8 cellular contexts compared by ENCODE assay signal in the genomic region with DNA sequence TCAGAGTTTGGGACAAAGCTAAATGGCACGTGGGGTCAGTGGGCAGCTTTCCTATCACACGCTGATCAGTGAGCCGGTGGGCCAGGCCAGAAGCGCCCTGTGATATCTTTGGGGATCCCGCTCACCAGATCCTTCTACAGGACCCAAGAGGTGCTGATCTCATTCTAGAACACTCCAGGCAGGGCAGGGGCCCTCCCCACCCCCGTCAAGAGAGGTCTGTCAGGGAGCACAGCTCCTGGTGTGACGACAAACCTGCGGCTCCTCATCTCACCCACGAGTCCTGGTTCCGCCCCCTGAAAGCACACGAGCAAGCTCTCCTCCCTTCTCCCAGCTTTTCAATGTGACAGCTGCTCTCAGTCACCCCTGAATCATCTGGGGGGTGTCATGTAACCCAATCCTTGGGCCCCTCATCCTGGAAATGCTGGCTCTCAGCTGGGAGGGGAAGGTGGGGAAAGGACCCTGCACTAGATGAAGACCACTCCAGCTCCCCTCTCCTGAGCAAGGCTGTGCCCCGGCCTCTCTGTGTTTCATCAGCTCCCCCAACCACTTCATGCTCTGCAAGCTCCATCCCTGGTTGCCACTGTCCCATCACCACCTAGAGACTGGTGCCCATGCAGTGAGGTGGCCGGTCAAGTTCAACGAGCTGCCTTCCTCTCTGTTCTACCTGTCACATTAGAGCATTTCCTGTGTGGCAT. TPM values are rescaled to one million over a fixed set of nuclear protein-coding genes. Genes with fewer than 3 reads are reported as not detected.
DNase-seq lines count a peak whose midpoint lies in the region; ATAC-seq and TF ChIP-seq lines count a peak whose summit lies in the region.

No MANE protein-coding gene starts in this region.

- intact Hi-C loops in activated naive CD4-positive, alpha-beta T cell treated with anti-CD3 and anti-CD28 coated beads for 36 hours (cut with micrococcal nuclease): loop anchor here (1.0 to 2.0 kb wide), 3 partner anchors 20 to 84 kb away; no protein-coding TSS in a partner anchor
- intact Hi-C loops in tibial artery (cut with DNase I; ENCODE audit: low total_unique reads): no loop called here

- H3K36me3 ChIP-seq in tibial artery: peaks cover 1 to 25% (median 18%) of the 10 kb centered on the region in 3 donors

- no peaks in the 10 kb centered on the region for H3K27me3 Mint-ChIP-seq in activated naive CD4-positive, alpha-beta T cell treated with anti-CD3 and anti-CD28 coated beads for 36 hours (ENCODE audit: low read depth)
- H3K27me3 Mint-ChIP-seq in memory B cell: no peaks in the 10 kb centered on the region

- H3K9me3 Mint-ChIP-seq in activated naive CD4-positive, alpha-beta T cell treated with anti-CD3 and anti-CD28 coated beads for 36 hours: no peaks in the 10 kb centered on the region
- no peaks in the 10 kb centered on the region for H3K9me3 Mint-ChIP-seq in memory B cell

- no peak for ATAC-seq in memory B cell (ENCODE audit: low read depth)
- ATAC-seq in GM21528 (IDR thresholded peaks at IDR 0.05; ENCODE audit: low FRiP score, unreplicated experiment): no peak

- H3K4me1 ChIP-seq in tibial artery: peaks cover 0 to 45% (median 37%) of the 10 kb centered on the region in 4 donors

- H3K9me3 ChIP-seq in tibial artery: peaks cover 0 to 3% (median 0%) of the 10 kb centered on the region in 3 donors

- H3K27ac ChIP-seq in tibial artery: peak overlapping the region; percentile 98 to 99

- no peak for TF ChIP-seq CTCF in tibial artery (IDR thresholded peaks at IDR 0.05)

- peak overlapping the region; percentile 100 for H3K4me3 Mint-ChIP-seq in activated naive CD4-positive, alpha-beta T cell treated with anti-CD3 and anti-CD28 coated beads for 36 hours
- H3K4me3 Mint-ChIP-seq in memory B cell: peak overlapping the region; percentile 100

- H3K4me3 ChIP-seq in tibial artery: no peak overlapping the region

- H3K27me3 ChIP-seq in tibial artery: no peaks in the 10 kb centered on the region

- peaks cover 25% of the 10 kb centered on the region for H3K36me3 Mint-ChIP-seq in activated naive CD4-positive, alpha-beta T cell treated with anti-CD3 and anti-CD28 coated beads for 36 hours (ENCODE audit: low read depth)
- peaks cover 2% of the 10 kb centered on the region for H3K36me3 Mint-ChIP-seq in memory B cell

- H3K4me1 Mint-ChIP-seq in activated naive CD4-positive, alpha-beta T cell treated with anti-CD3 and anti-CD28 coated beads for 36 hours (ENCODE audit: low read depth): peaks cover 28% of the 10 kb centered on the region
- peaks cover 28% of the 10 kb centered on the region for H3K4me1 Mint-ChIP-seq in memory B cell

- CTCF ChIA-PET in activated naive CD4-positive, alpha-beta T cell treated with anti-CD3 and anti-CD28 coated beads for 36 hours (lab: Charles Lee): interaction anchor here (0.8 to 4.2 kb wide), 6 partner anchors 13 to 204 kb away, joined by 3 to 32 read pairs (median 3); no protein-coding TSS in a partner anchor

- in situ Hi-C loops in ACHN (cut with HindIII; ENCODE audit: low pct_ligation_motif_present, low pct_unique_long_range_greater_than_20kb, low sequenced_read_pairs): no loop called here

- H3K27ac Mint-ChIP-seq in activated naive CD4-positive, alpha-beta T cell treated with anti-CD3 and anti-CD28 coated beads for 36 hours: peak overlapping the region; percentile 96
- H3K27ac Mint-ChIP-seq in memory B cell: peak overlapping the region; percentile 92

- peak; percentile 80 for DNase-seq in activated effector memory CD4-positive, alpha-beta T cell treated with anti-CD3 and anti-CD28 coated beads, Interleukin-2, amount 50 U/mL, for 16 hours
- no peak for DNase-seq in activated effector memory CD4-positive, alpha-beta T cell treated with Interleukin-2 at 50 U/mL for 16 hours
- peak; percentile 63 for DNase-seq in activated naive CD4-positive, alpha-beta T cell treated with anti-CD3 and anti-CD28 coated beads for 36 hours
- no peak for DNase-seq in memory B cell (ENCODE audit: low spot score in 2 of 2)
- no peak for DNase-seq in tibial artery
- DNase-seq in ACHN: no peak
- no peak for DNase-seq in COLO668 (lab: John Stamatoyannopoulos, UW; ENCODE audit: unreplicated experiment)

RNA-seq across cellular contexts. Expression of a gene that starts 4.6 kb away (rescaled TPM):
- total RNA-seq in activated naive CD4-positive, alpha-beta T cell treated with anti-CD3 and anti-CD28 coated beads for 36 hours: 10 to 100 TPM; 85.0 to 86.1 TPM

RNA-seq across cellular contexts. Expression of a gene that starts 5.6 kb away (rescaled TPM):
- 1 to 10 TPM; 6.2 to 6.7 TPM for total RNA-seq in activated naive CD4-positive, alpha-beta T cell treated with anti-CD3 and anti-CD28 coated beads for 36 hours

RNA-seq across cellular contexts. Expression of a gene that starts 22.5 kb away (rescaled TPM):
- total RNA-seq in activated naive CD4-positive, alpha-beta T cell treated with anti-CD3 and anti-CD28 coated beads for 36 hours: 10 to 100 TPM; 11.3 to 13.1 TPM

RNA-seq across cellular contexts. Expression of a gene that starts 32.2 kb away (rescaled TPM):
- 100 to 1,000 TPM; 120 to 121 TPM for total RNA-seq in activated naive CD4-positive, alpha-beta T cell treated with anti-CD3 and anti-CD28 coated beads for 36 hours

RNA-seq across cellular contexts. Expression of a gene that starts 40.9 kb away (rescaled TPM):
- total RNA-seq in activated naive CD4-positive, alpha-beta T cell treated with anti-CD3 and anti-CD28 coated beads for 36 hours: 100 to 1,000 TPM; 154 to 161 TPM

Comparison
In these comparisons a context has a peak if more than half of its experiments do, and no peak if none do; other contexts are left out.
1. DNase-seq: peak in activated effector memory CD4-positive, alpha-beta T cell treated with anti-CD3 and anti-CD28 coated beads, Interleukin-2, amount 50 U/mL, for 16 hours (single experiment) and activated naive CD4-positive, alpha-beta T cell treated with anti-CD3 and anti-CD28 coated beads for 36 hours (single experiment); none in activated effector memory CD4-positive, alpha-beta T cell treated with Interleukin-2 at 50 U/mL for 16 hours (single experiment), memory B cell (0 of 2), tibial artery (0 of 2), ACHN (single experiment) and COLO668 (single experiment).